ENCODE assay signal across 1 cellular context in genomic region chr16:29663020-29663828, GRCh38.
TF ChIP-seq lines count a peak whose summit lies in the region.

Gene SPN, plus strand, starts transcription at chr16:29663247. Its CDS starts 482 bp downstream, at chr16:29663729.

TF ChIP-seq in K562, 482 proteins besides CTCF, POLR2A, EP300 and RAD21 (continued from another document and continues in another):
- TF ChIP-seq IRF1 (CRISPR knock-in tag; IDR thresholded peaks at IDR 0.05; ENCODE audit: borderline replicate concordance) (no peak), SAFB2 (IDR thresholded peaks at IDR 0.05; ENCODE audit: borderline replicate concordance, low read depth, low read length, severe bottlenecking) (no peak), SNAPC5 (CRISPR knock-in tag; IDR thresholded peaks at IDR 0.05) (no peak), CHD7 (IDR thresholded peaks at IDR 0.05; ENCODE audit: low read depth, low read length) (no peak), GTF2F1 (IDR thresholded peaks at IDR 0.05; ENCODE audit: low read depth, low read length) (no peak), KDM1A (IDR thresholded peaks at IDR 0.05) (peak; percentile 86 to 87), THRA (IDR thresholded peaks at IDR 0.05) (no peak), CHD1 (IDR thresholded peaks at IDR 0.05; ENCODE audit: low read length) (no peak), PRPF4 (IDR thresholded peaks at IDR 0.05; ENCODE audit: insufficient read depth, low read depth, low read length, poor library complexity, severe bottlenecking) (no peak), RBM17 (IDR thresholded peaks at IDR 0.05; ENCODE audit: borderline replicate concordance, low read depth, low read length) (no peak), FOXA3 (CRISPR knock-in tag; conservative IDR thresholded peaks at IDR 0.05 in 1 of 2, IDR thresholded peaks at IDR 0.05 in 1 of 2) (no peak), ZNF717 (CRISPR knock-in tag; IDR thresholded peaks at IDR 0.05) (no peak), ZNF445 (CRISPR knock-in tag; IDR thresholded peaks at IDR 0.05; ENCODE audit: low read depth) (no peak), SMAD2 (IDR thresholded peaks at IDR 0.05; ENCODE audit: low read depth, low read length) (no peak), PPARD (CRISPR knock-in tag; IDR thresholded peaks at IDR 0.05) (no peak), HMBOX1 (IDR thresholded peaks at IDR 0.05) (peak; percentile 27; the same call in 1 of the 2 replicates), SRSF9 (IDR thresholded peaks at IDR 0.05; ENCODE audit: borderline replicate concordance, low read depth, low read length) (no peak), BRF2 (IDR thresholded peaks at IDR 0.05; ENCODE audit: borderline replicate concordance, insufficient read depth, insufficient read length) (no peak), SFPQ (IDR thresholded peaks at IDR 0.05; ENCODE audit: low read depth, low read length) (no peak), ZNF143 (CRISPR knock-in tag; IDR thresholded peaks at IDR 0.05) (no peak), FOXA1 (IDR thresholded peaks at IDR 0.05; ENCODE audit: borderline replicate concordance) (no peak), ZFP30 (CRISPR knock-in tag; IDR thresholded peaks at IDR 0.05; ENCODE audit: borderline replicate concordance) (no peak), ZBTB34 (CRISPR knock-in tag; IDR thresholded peaks at IDR 0.05) (no peak), MCM7 (IDR thresholded peaks at IDR 0.05) (no peak), CREB5 (CRISPR knock-in tag; IDR thresholded peaks at IDR 0.05) (no peak), ZBTB9 (CRISPR knock-in tag; IDR thresholded peaks at IDR 0.05) (peak; percentile 86), ZNF740 (CRISPR knock-in tag; IDR thresholded peaks at IDR 0.05) (peak; percentile 72), ZNF740 (tag; IDR thresholded peaks at IDR 0.05) (peak in 1 of 2 experiments; percentile 55; a peak in 1 of 4 replicates)
